9 cellular contexts compared by ENCODE assay signal in the genomic region with DNA sequence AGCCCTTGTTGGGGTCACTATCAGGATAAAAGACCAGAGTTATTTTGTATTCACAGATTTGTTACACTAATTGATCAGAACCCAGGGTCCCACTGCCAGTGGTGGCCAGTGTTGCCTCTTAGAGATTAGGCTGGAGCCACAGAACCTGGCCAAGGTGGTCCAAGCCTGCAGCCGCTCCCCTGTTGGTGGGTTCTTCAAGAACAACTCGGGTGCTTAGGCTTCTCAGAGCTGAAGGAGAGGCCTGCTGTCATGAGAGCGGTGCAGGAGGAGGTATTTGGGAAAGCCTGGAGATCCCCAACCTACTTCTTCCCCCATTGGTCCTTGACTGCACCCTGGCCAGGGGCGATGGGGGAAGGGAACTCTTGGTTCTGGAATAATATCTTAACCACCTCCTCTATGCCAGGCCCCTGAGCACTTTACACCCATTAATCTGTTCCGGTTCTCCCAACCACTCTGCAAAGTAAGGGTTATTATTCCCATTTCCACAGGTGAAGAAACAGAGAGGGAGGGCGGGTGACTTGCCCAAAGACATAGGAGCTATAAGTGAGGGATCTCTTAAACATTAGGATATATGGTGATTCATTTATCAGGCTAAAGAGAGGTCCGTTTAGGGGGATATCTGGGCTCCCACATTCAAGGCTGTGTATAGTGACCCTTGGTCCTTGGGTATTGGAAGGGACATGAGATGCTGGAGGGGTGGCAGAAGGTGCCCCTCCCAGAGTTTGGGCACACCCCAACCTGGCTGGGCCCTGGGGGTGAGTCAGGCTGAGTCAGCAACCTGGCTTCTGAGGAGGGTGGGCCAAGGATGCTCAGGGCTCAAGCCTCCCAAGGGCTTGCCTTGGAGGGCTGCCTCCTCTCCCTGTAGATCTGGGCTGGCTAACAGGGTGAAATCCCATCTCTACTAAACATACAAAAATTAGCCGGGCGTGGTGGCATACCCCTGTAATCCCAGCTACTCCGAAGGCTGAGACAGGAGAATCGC. TPM values are rescaled to one million over a fixed set of nuclear protein-coding genes. Genes with fewer than 3 reads are reported as not detected.
DNase-seq lines count a peak whose midpoint lies in the region; ATAC-seq and TF ChIP-seq lines count a peak whose summit lies in the region.
"Had no signal": no experiment of that assay in that cellular context is flagged by ENCODE, and none has a peak within 500 bp of the region (broad histone marks: within the 10 kb centered on the region; RNA-seq: fewer than 3 reads in every experiment).

No MANE protein-coding gene starts in this region.

- H3K4me1 ChIP-seq in H9 (ENCODE audit: insufficient read depth, low read length) (peaks cover 19% of the 10 kb centered on the region), iPS-15b (ENCODE audit: control insufficient read depth, insufficient read depth, low read length) (peaks cover 41% of the 10 kb centered on the region), stomach smooth muscle (ENCODE audit: control insufficient read depth, insufficient read depth, low read length) (peaks cover 72% of the 10 kb centered on the region)

- H2BK12ac ChIP-seq in H9 (ENCODE audit: insufficient read length, low read depth, low read length): peak overlapping the region; percentile 29

- H3K36me3 ChIP-seq in iPS-15b (ENCODE audit: control insufficient read depth, insufficient read depth, low read length) (peaks cover 7% of the 10 kb centered on the region), stomach smooth muscle (ENCODE audit: control insufficient read depth in 2 of 2, insufficient read depth in 2 of 2, low read length in 2 of 2) (peaks cover 3 to 5% of the 10 kb centered on the region in 2 donors)

- peak overlapping the region; percentile 5 for H3K4me2 ChIP-seq in H9 (ENCODE audit: insufficient read depth, insufficient read length, low read length)

- no peak overlapping the region for H3K23ac ChIP-seq in H9 (ENCODE audit: insufficient read length, low read depth, low read length)

- H3K4me1 Mint-ChIP-seq in H9: peaks cover 72 to 73% of the 10 kb centered on the region in 2 experiments

- no peak overlapping the region for H2BK20ac ChIP-seq in H9 (ENCODE audit: low read depth, low read length, poor library complexity, severe bottlenecking)

- H3K18ac ChIP-seq in H9 (ENCODE audit: insufficient read length, low read depth, low read length): peak overlapping the region; percentile 16

- H4K8ac ChIP-seq in H9 (replicated peaks; ENCODE audit: insufficient read length, low read depth, low read length): no peak overlapping the region

- no peak for ATAC-seq in HG02678 (IDR thresholded peaks at IDR 0.05; ENCODE audit: unreplicated experiment)
- no peak for ATAC-seq in activated naive CD4-positive, alpha-beta T cell treated with anti-CD3 and anti-CD28 coated beads, Interleukin-2, amount 50 U/mL, for 72 hours

- H3K27ac ChIP-seq in H9 (ENCODE audit: insufficient read length, low read depth, low read length) (peak overlapping the region; percentile 46), VCaP (peak overlapping the region; percentile 25; the same call in 1 of the 2 replicates), stomach smooth muscle (ENCODE audit: low read length) (peak overlapping the region; percentile 89)

- peak; percentile 49 for DNase-seq in H9
- DNase-seq in occipital lobe (lab: John Stamatoyannopoulos, UW): no peak
- DNase-seq in activated T-cell treated with anti-CD3 and anti-CD28 coated beads for 4 hours: no peak
- DNase-seq in activated naive CD4-positive, alpha-beta T cell treated with anti-CD3 and anti-CD28 coated beads, Interleukin-2, amount 50 U/mL, for 72 hours (ENCODE audit: low spot score in 2 of 2): no peak

- H2AK5ac ChIP-seq in H9 (ENCODE audit: insufficient read length, low read length): no peak overlapping the region

- no peak overlapping the region for H2AFZ ChIP-seq in H9 (ENCODE audit: low read length)

- peak overlapping the region; percentile 48 to 72; a peak in 4 of 5 replicates for H3K4me3 Mint-ChIP-seq in H9

- H3K27ac Mint-ChIP-seq in H9: peak overlapping the region; percentile 97 to 99 (median 98)
- H3K27ac Mint-ChIP-seq in activated naive CD4-positive, alpha-beta T cell treated with anti-CD3 and anti-CD28 coated beads, Interleukin-2, amount 50 U/mL, for 72 hours: no peak overlapping the region
- H3K27ac Mint-ChIP-seq: activated naive CD4-positive, alpha-beta T cell treated with anti-CD3 and anti-CD28 coated beads, Interleukin-2, amount 50 U/mL, for 24 hours had no signal

- no CpG with 5 or more reads among the region's 11 CpGs for WGBS in H9 (ENCODE audit: extremely low coverage, insufficient read length, low lambda C conversion rate)

- H2BK15ac ChIP-seq in H9 (ENCODE audit: low read depth, low read length): no peak overlapping the region

- peak overlapping the region; percentile 24 for H3K4me3 ChIP-seq in iPS-15b (ENCODE audit: low read depth, low read length)
- no peak overlapping the region for H3K4me3 ChIP-seq in stomach smooth muscle (ENCODE audit: low read length in 2 of 2)

- no peak overlapping the region for H3K56ac ChIP-seq in H9 (ENCODE audit: insufficient read length, low read depth, low read length)

- no peaks in the 10 kb centered on the region for H4K20me1 ChIP-seq in H9 (ENCODE audit: control insufficient read depth, insufficient read depth, insufficient read length)

- no peak overlapping the region for H2BK5ac ChIP-seq in H9 (ENCODE audit: insufficient read length, low read length)

- peaks cover 3% of the 10 kb centered on the region; the same call in 1 of the 2 replicates for H3K79me2 ChIP-seq in H9 (ENCODE audit: insufficient read depth, low read length)

- no peaks in the 10 kb centered on the region for H3K27me3 Mint-ChIP-seq in H9 (ENCODE audit: low read depth)

- H3K4ac ChIP-seq in H9 (ENCODE audit: low read depth, low read length): no peak overlapping the region

- H3K9me3 ChIP-seq in H9 (ENCODE audit: control insufficient read depth, low read depth, low read length): no peaks in the 10 kb centered on the region
- H3K9me3 ChIP-seq in iPS-15b (ENCODE audit: control insufficient read depth, insufficient read depth, low read length): no peaks in the 10 kb centered on the region
- H3K9me3 ChIP-seq in stomach smooth muscle (ENCODE audit: control insufficient read depth in 2 of 2, low read length in 2 of 2): no peaks in the 10 kb centered on the region

- H3K27me3 ChIP-seq in H9 (ENCODE audit: insufficient read depth, low read length): no peaks in the 10 kb centered on the region
- no peaks in the 10 kb centered on the region for H3K27me3 ChIP-seq in iPS-15b (ENCODE audit: control insufficient read depth, insufficient read depth, low read length)
- H3K27me3 ChIP-seq in stomach smooth muscle (ENCODE audit: control insufficient read depth in 1 of 2, insufficient read depth in 2 of 2, low read length in 2 of 2): peaks cover 0 to 4% of the 10 kb centered on the region in 2 donors

- H3K9ac ChIP-seq in H9 (ENCODE audit: extremely low read depth, insufficient read length, low read length): no peak overlapping the region
- peak overlapping the region; percentile 70 for H3K9ac ChIP-seq in iPS-15b (ENCODE audit: low read depth, low read length)
- H3K9ac ChIP-seq in stomach smooth muscle (ENCODE audit: low read length in 2 of 2): peak overlapping the region in 1 of 2 donors; percentile 56

- H3T11ph ChIP-seq in H9 (ENCODE audit: low read length): no peak overlapping the region

- no peaks in the 10 kb centered on the region for H3K79me1 ChIP-seq in H9 (ENCODE audit: insufficient read depth, low read depth, low read length, poor library complexity, severe bottlenecking)

- peaks cover 15 to 54% (median 48%) of the 10 kb centered on the region in 3 experiments; a peak in 6 of 7 replicates for H3K36me3 Mint-ChIP-seq in H9 (ENCODE audit: insufficient read depth in 1 of 3, low read depth in 3 of 3)
- no peaks in the 10 kb centered on the region for H3K36me3 Mint-ChIP-seq in activated naive CD4-positive, alpha-beta T cell treated with anti-CD3 and anti-CD28 coated beads, Interleukin-2, amount 50 U/mL, for 72 hours
- H3K36me3 Mint-ChIP-seq: activated naive CD4-positive, alpha-beta T cell treated with anti-CD3 and anti-CD28 coated beads, Interleukin-2, amount 50 U/mL, for 24 hours had no signal

- H3K14ac ChIP-seq in H9 (ENCODE audit: insufficient read depth, low read length): peak overlapping the region; percentile 64; the same call in 1 of the 2 replicates

- H3K9me3 Mint-ChIP-seq in H9: no peaks in the 10 kb centered on the region
- no peaks in the 10 kb centered on the region for H3K9me3 Mint-ChIP-seq in activated naive CD4-positive, alpha-beta T cell treated with anti-CD3 and anti-CD28 coated beads, Interleukin-2, amount 50 U/mL, for 72 hours
- H3K9me3 Mint-ChIP-seq: activated naive CD4-positive, alpha-beta T cell treated with anti-CD3 and anti-CD28 coated beads, Interleukin-2, amount 50 U/mL, for 24 hours had no signal

- no peak overlapping the region for H2BK120ac ChIP-seq in H9 (ENCODE audit: low read depth, low read length, poor library complexity, severe bottlenecking)

- H3K23me2 ChIP-seq in H9 (ENCODE audit: insufficient read length, low read depth, low read length, poor library complexity, severe bottlenecking): peaks cover 13% of the 10 kb centered on the region

- TF ChIP-seq CTCF in H9 (conservative IDR thresholded peaks at IDR 0.05): no peak
- TF ChIP-seq CTCF in VCaP (conservative IDR thresholded peaks at IDR 0.05): no peak

- peak overlapping the region; percentile 1 for H4K91ac ChIP-seq in H9 (ENCODE audit: insufficient read length, low read depth, low read length)

- no peak overlapping the region for H4K5ac ChIP-seq in H9 (ENCODE audit: insufficient read length, low read depth, low read length)

RNA-seq across cellular contexts. Expression of gene TRNP1, which starts 5.1 kb away (rescaled TPM):
- total RNA-seq in H9 (2021) (38.4 and 39.0 TPM in 2 replicates), occipital lobe (16.4 TPM)
- total RNA-seq in activated naive CD4-positive, alpha-beta T cell treated with anti-CD3 and anti-CD28 coated beads, Interleukin-2, amount 50 U/mL, for 72 hours: under 1 TPM in 1 of 2 donors, not detected in 1; 0.29 TPM

RNA-seq across cellular contexts. Expression of gene TENT5B, which starts 14.0 kb away (rescaled TPM):
- 124 and 126 TPM in 2 replicates for total RNA-seq in H9 (2021)
- total RNA-seq in occipital lobe: 0.31 TPM
- under 1 TPM in 1 of 2 donors, not detected in 1; 0.09 TPM for total RNA-seq in activated naive CD4-positive, alpha-beta T cell treated with anti-CD3 and anti-CD28 coated beads, Interleukin-2, amount 50 U/mL, for 72 hours

RNA-seq across cellular contexts. Expression of gene KDF1, which starts 38.3 kb away (rescaled TPM):
- total RNA-seq in H9 (2021) (17.6 and 19.5 TPM in 2 replicates), occipital lobe (not detected)
- total RNA-seq in activated naive CD4-positive, alpha-beta T cell treated with anti-CD3 and anti-CD28 coated beads, Interleukin-2, amount 50 U/mL, for 72 hours: under 1 TPM in 1 of 2 donors, not detected in 1; 0.27 TPM

Comparison
In these comparisons a context has a peak if more than half of its experiments do, and no peak if none do; other contexts are left out.
1. H3K27ac ChIP-seq: peak in every context shown above with its lines; median percentile 89 in stomach smooth muscle; 46 in H9; 25 in VCaP.
2. H3K27ac Mint-ChIP-seq: peak in H9 (3 of 3); none in activated naive CD4-positive, alpha-beta T cell treated with anti-CD3 and anti-CD28 coated beads, Interleukin-2, amount 50 U/mL, for 72 hours (0 of 2).
3. RNA of gene TRNP1, which starts 5.1 kb away (total RNA-seq): 38.4 to 39.0 TPM in H9 and 16.4 TPM in occipital lobe (single experiment); 0.29 TPM in activated naive CD4-positive, alpha-beta T cell treated with anti-CD3 and anti-CD28 coated beads, Interleukin-2, amount 50 U/mL, for 72 hours; every median in the first group is over 10 times any median in the second.
4. RNA of gene TENT5B, which starts 14.0 kb away (total RNA-seq): 124 to 126 TPM in H9; 0.31 TPM in occipital lobe (single experiment) and 0.09 TPM in activated naive CD4-positive, alpha-beta T cell treated with anti-CD3 and anti-CD28 coated beads, Interleukin-2, amount 50 U/mL, for 72 hours; every median in the first group is over 10 times any median in the second.
5. RNA of gene KDF1, which starts 38.3 kb away (total RNA-seq): 17.6 to 19.5 TPM in H9; 0.27 TPM in activated naive CD4-positive, alpha-beta T cell treated with anti-CD3 and anti-CD28 coated beads, Interleukin-2, amount 50 U/mL, for 72 hours and not detected in occipital lobe (single experiment); every median in the first group is over 10 times any median in the second.